In genomic region chr2:120367221-120367620, GRCh38 we compare ENCODE assay signal across 2 cellular contexts.
TF ChIP-seq lines count a peak whose summit lies in the region.

No MANE protein-coding gene starts in this region.

TF ChIP-seq in SK-N-SH, 30 proteins besides CTCF, POLR2A, EP300 and RAD21 (continued from another document):
- TF ChIP-seq USF1 (IDR thresholded peaks at IDR 0.05; ENCODE audit: borderline replicate concordance, low read depth): no peak

TF ChIP-seq in SK-N-SH treated with all-trans-retinoic acid at 6 μM for 48 hours, 23 proteins besides CTCF, POLR2A, EP300 and RAD21 (continued from another document):
- no peak for TF ChIP-seq CREB5 (CRISPR knock-in tag; IDR thresholded peaks at IDR 0.05; ENCODE audit: low read depth)
- no peak for TF ChIP-seq TOX (CRISPR knock-in tag; IDR thresholded peaks at IDR 0.05; ENCODE audit: borderline replicate concordance)
- TF ChIP-seq ZFP30 (CRISPR knock-in tag; IDR thresholded peaks at IDR 0.05): no peak
TF ChIP-seq in SK-N-SH treated with all-trans-retinoic acid at 6 μM for 48 hours: peak in this region for 0.
